Comparison of ENCODE assay signal across 17 cellular contexts in the genomic region with DNA sequence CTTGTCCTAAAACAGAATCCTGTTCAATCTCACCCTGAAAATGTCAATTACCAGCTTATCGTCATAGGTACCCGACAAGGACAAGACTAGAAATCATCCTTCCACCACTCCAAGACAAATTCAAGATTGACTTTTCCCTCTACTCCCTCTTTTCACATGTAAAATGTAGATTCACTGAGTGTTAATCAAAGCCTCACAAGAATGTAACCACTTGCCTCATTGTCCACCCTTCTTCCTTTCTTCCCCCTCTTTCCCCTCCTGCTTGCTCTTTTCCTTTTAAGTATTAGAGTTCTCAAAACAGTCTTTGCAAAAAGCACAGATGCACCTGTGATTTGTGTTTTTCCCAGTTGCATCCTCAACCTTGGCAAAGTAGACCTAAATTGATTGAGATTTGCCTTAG.
DNase-seq lines count a peak whose midpoint lies in the region; ATAC-seq, FAIRE-seq and TF ChIP-seq lines count a peak whose summit lies in the region.
"Had no signal": no experiment of that assay in that cellular context is flagged by ENCODE, and none has a peak within 500 bp of the region (broad histone marks: within the 10 kb centered on the region; RNA-seq: fewer than 3 reads in every experiment).

No MANE protein-coding gene starts in this region.

- no peaks in the 10 kb centered on the region for H3K79me2 ChIP-seq in H1 (ENCODE audit: control insufficient read depth in 1 of 2, insufficient read depth in 2 of 2, low read length in 2 of 2)
- H3K79me2 ChIP-seq in mesendoderm (ENCODE audit: control insufficient read depth, insufficient read depth, low read length) = no peaks in the 10 kb centered on the region

- H2BK120ac ChIP-seq in H1 (replicated peaks; ENCODE audit: low read depth, low read length) (no peak overlapping the region), mesendoderm (ENCODE audit: low read depth, low read length) (no peak overlapping the region)

- no peak for TF ChIP-seq POLR2A in H1 (IDR thresholded peaks at IDR 0.05; ENCODE audit: control extremely low read depth in 1 of 2, low read depth in 2 of 2, low read length in 2 of 2)

- no peaks in the 10 kb centered on the region for H4K20me1 ChIP-seq in H1 (replicated peaks in 1 of 2; ENCODE audit: control insufficient read depth in 1 of 2, insufficient read depth in 2 of 2, low read length in 2 of 2)
- H4K20me1 ChIP-seq: BLaER1 treated with 17β-estradiol and CSF1 and Interleukin-3, amounts not matched to agents 10 nM and 100 nM had no signal

- H3K9ac ChIP-seq in HUES48 (ENCODE audit: low read depth, low read length) (no peak overlapping the region), H1 (replicated peaks in 1 of 4; ENCODE audit: extremely low read depth in 1 of 4, low read depth in 3 of 4, low read length in 3 of 4) (no peak overlapping the region), mesendoderm (ENCODE audit: low read length) (no peak overlapping the region)
- H3K9ac ChIP-seq: BLaER1 treated with 17β-estradiol and CSF1 and Interleukin-3, amounts not matched to agents 10 nM and 100 nM had no signal

- no peaks in the 10 kb centered on the region for H3K9me3 ChIP-seq in HUES48 (ENCODE audit: control insufficient read depth, insufficient read depth, low read length)
- H3K9me3 ChIP-seq in H1 (ENCODE audit: insufficient read depth in 2 of 2, low read depth in 1 of 2, low read length in 1 of 2) = no peaks in the 10 kb centered on the region
- H3K9me3 ChIP-seq in upper lobe of right lung = no peaks in the 10 kb centered on the region
- H3K9me3 ChIP-seq: BLaER1 treated with 17β-estradiol and CSF1 and Interleukin-3, amounts not matched to agents 10 nM and 100 nM; HAP-1 had no signal

- H3K4me2 ChIP-seq in H1 (ENCODE audit: insufficient read depth in 1 of 2, low read depth in 2 of 2, low read length in 2 of 2) (0 out of 4 replicates have a peak overlapping the region, but pooled peaks of 1 of the 2 experiments have one; percentile 3), mesendoderm (ENCODE audit: low read length) (no peak overlapping the region)
- H3K4me2 ChIP-seq: BLaER1 treated with 17β-estradiol and CSF1 and Interleukin-3, amounts not matched to agents 10 nM and 100 nM had no signal

- H2BK12ac ChIP-seq in H1 (ENCODE audit: low read depth, low read length) = 0 out of 2 replicates have a peak overlapping the region, but pooled peaks have one; percentile 23

- no peak for TF ChIP-seq RAD21 in H1 (IDR thresholded peaks at IDR 0.05 in 1 of 2, conservative IDR thresholded peaks at IDR 0.05 in 1 of 2; ENCODE audit: low read depth in 2 of 2, low read length in 2 of 2)

- POLR2A ChIA-PET in H1 (lab: Charles Lee; ENCODE audit: partially characterized antibody) = no interaction called here

- H2AFZ ChIP-seq in H1 (ENCODE audit: low read length) = peak overlapping the region; percentile 35; the same call in 1 of the 2 replicates

- TF ChIP-seq CTCF in H1 (IDR thresholded peaks at IDR 0.05; ENCODE audit: control extremely low read depth in 1 of 3, insufficient read depth in 1 of 3, low read depth in 1 of 3, low read length in 3 of 3) = no peak
- TF ChIP-seq CTCF in upper lobe of right lung (IDR thresholded peaks at IDR 0.05) = no peak

- peaks cover 36% of the 10 kb centered on the region for H3K4me1 ChIP-seq in HUES48 (ENCODE audit: control insufficient read depth, insufficient read depth, low read length)
- peaks cover 0 to 8% (median 1%) of the 10 kb centered on the region in 4 experiments; a peak in 2 of 7 replicates for H3K4me1 ChIP-seq in H1 (replicated peaks in 1 of 4; ENCODE audit: control insufficient read depth in 3 of 4, insufficient read depth in 4 of 4, low read length in 3 of 4)
- peaks cover 2% of the 10 kb centered on the region for H3K4me1 ChIP-seq in mesendoderm (ENCODE audit: control insufficient read depth, low read depth, low read length)
- no peaks in the 10 kb centered on the region for H3K4me1 ChIP-seq in upper lobe of right lung

- no peak for DNase-seq in H1 (ENCODE audit: low read depth in 1 of 2, low spot score in 2 of 2)
- no peak for DNase-seq in mesendoderm
- DNase-seq in anterior cingulate cortex (lab: John Stamatoyannopoulos, UW) = no peak
- no peak for DNase-seq in SKM-1 (lab: John Stamatoyannopoulos, UW; ENCODE audit: unreplicated experiment)
- no peak for DNase-seq in upper lobe of right lung
- DNase-seq: Calu3; CD8-positive, alpha-beta T cell; DMS79 treated with DMSO at 0.1 percent for 48 hours; GF-D8; GOT3; KG1 had no signal

- CTCF ChIA-PET in H1 (lab: Charles Lee; ENCODE audit: partially characterized antibody) = interaction anchor here (1.4 kb wide), 1 partner anchor 132 kb away, joined by 4 read pairs; no protein-coding TSS in a partner anchor

- FAIRE-seq in H1 (lab: Jason Lieb, UNC) = no peak
- FAIRE-seq: GM19239 had no signal

- H4K5ac ChIP-seq in H1 (ENCODE audit: insufficient read length, low read depth, low read length) (no peak overlapping the region), mesendoderm (ENCODE audit: low read length) (no peak overlapping the region)

- no peak overlapping the region for H3K14ac ChIP-seq in H1 (ENCODE audit: insufficient read length)

- peak overlapping the region; percentile 34; the same call in 1 of the 2 replicates for H2BK20ac ChIP-seq in H1 (ENCODE audit: low read length)

- no peak for ATAC-seq in GM21447 (IDR thresholded peaks at IDR 0.05; ENCODE audit: unreplicated experiment)
- no peak for ATAC-seq in upper lobe of right lung
- ATAC-seq: CD8-positive, alpha-beta T cell had no signal

- H3K18ac ChIP-seq in H1 (ENCODE audit: extremely low read depth, low read length) (no peak overlapping the region), mesendoderm (ENCODE audit: low read length) (no peak overlapping the region)

- no peaks in the 10 kb centered on the region for H3K36me3 ChIP-seq in HUES48 (ENCODE audit: control insufficient read depth, insufficient read depth, low read length)
- H3K36me3 ChIP-seq in H1 (ENCODE audit: control insufficient read depth in 2 of 4, insufficient read depth in 4 of 4, low read length in 3 of 4) = no peaks in the 10 kb centered on the region
- H3K36me3 ChIP-seq in mesendoderm (ENCODE audit: control insufficient read depth, insufficient read depth, low read length) = no peaks in the 10 kb centered on the region
- no peaks in the 10 kb centered on the region for H3K36me3 ChIP-seq in upper lobe of right lung
- H3K36me3 ChIP-seq: BLaER1 treated with 17β-estradiol and CSF1 and Interleukin-3, amounts not matched to agents 10 nM and 100 nM; HAP-1 had no signal

- H2BK15ac ChIP-seq in H1 (ENCODE audit: low read length) = no peak overlapping the region
- no peak overlapping the region for H2BK15ac ChIP-seq in mesendoderm (replicated peaks; ENCODE audit: low read depth)

- H3K56ac ChIP-seq in H1 (replicated peaks; ENCODE audit: insufficient read length, low read depth, low read length) (no peak overlapping the region), mesendoderm (ENCODE audit: low read length) (no peak overlapping the region)

- no peaks in the 10 kb centered on the region for H3K27me3 ChIP-seq in HUES48 (ENCODE audit: control insufficient read depth, insufficient read depth, low read length)
- no peaks in the 10 kb centered on the region for H3K27me3 ChIP-seq in H1 (replicated peaks in 1 of 4; ENCODE audit: control insufficient read depth in 3 of 4, extremely low read depth in 1 of 4, insufficient read depth in 3 of 4, low read length in 3 of 4)
- no peaks in the 10 kb centered on the region for H3K27me3 ChIP-seq in mesendoderm (ENCODE audit: insufficient read depth, low read length, poor library complexity)
- H3K27me3 ChIP-seq in upper lobe of right lung = no peaks in the 10 kb centered on the region
- H3K27me3 ChIP-seq: BLaER1 treated with 17β-estradiol and CSF1 and Interleukin-3, amounts not matched to agents 10 nM and 100 nM had no signal

- no peaks in the 10 kb centered on the region; the same call in 1 of the 2 replicates for H3K23me2 ChIP-seq in H1 (ENCODE audit: low read depth, low read length)

- 77% methylated on average over 2 of the region's 2 CpGs; no CpG with 5 or more reads in 1 of the 2 experiments for WGBS in H1 (ENCODE audit: extremely low coverage in 1 of 2, insufficient coverage in 1 of 2, insufficient read length in 1 of 2, insufficient replicate concordance in 2 of 2, low coverage in 1 of 2, low lambda C conversion rate in 2 of 2, missing lambda C conversion rate in 1 of 2), 2 experiments
- no CpG with 5 or more reads among the region's 2 CpGs for WGBS in mesendoderm (ENCODE audit: extremely low coverage, insufficient coverage, low lambda C conversion rate)

- intact Hi-C loops in upper lobe of right lung (cut with DNase I) = no loop called here

- peak overlapping the region; percentile 57; the same call in 1 of the 2 replicates for H2BK5ac ChIP-seq in H1 (ENCODE audit: low read depth, low read length)
- no peak overlapping the region for H2BK5ac ChIP-seq in mesendoderm (ENCODE audit: low read length)

- H3K4me3 ChIP-seq in HUES48 (ENCODE audit: low read depth, low read length) (no peak overlapping the region), H1 (ENCODE audit: extremely low read depth in 1 of 4, insufficient read depth in 2 of 4, low read depth in 3 of 4, low read length in 4 of 4) (no peak overlapping the region), mesendoderm (ENCODE audit: low read length) (no peak overlapping the region), upper lobe of right lung (no peak overlapping the region)
- H3K4me3 ChIP-seq: BLaER1 treated with 17β-estradiol and CSF1 and Interleukin-3, amounts not matched to agents 10 nM and 100 nM; HAP-1 had no signal

- H3K79me1 ChIP-seq in H1 (ENCODE audit: low read depth, low read length) (no peaks in the 10 kb centered on the region), mesendoderm (ENCODE audit: low read length) (no peaks in the 10 kb centered on the region)

- TF ChIP-seq EP300 in H1 (IDR thresholded peaks at IDR 0.05; ENCODE audit: borderline replicate concordance in 1 of 2, low read depth in 2 of 2, low read length in 2 of 2) = no peak

- H4K8ac ChIP-seq in H1 (ENCODE audit: extremely low read depth, insufficient read depth, low read length) = no peak overlapping the region
- no peak overlapping the region for H4K8ac ChIP-seq in mesendoderm (ENCODE audit: low read depth, low read length)

- H3K4ac ChIP-seq in H1 (replicated peaks; ENCODE audit: insufficient read length, low read depth, low read length) (no peak overlapping the region), mesendoderm (ENCODE audit: low read depth, low read length) (no peak overlapping the region)

- H4K91ac ChIP-seq in H1 (replicated peaks; ENCODE audit: insufficient read length, low read length) = no peak overlapping the region

- H3K27ac ChIP-seq in HUES48 (ENCODE audit: low read depth, low read length) (peak overlapping the region; percentile 75), H1 (ENCODE audit: low read depth, low read length) (no peak overlapping the region), mesendoderm (ENCODE audit: low read depth, low read length) (no peak overlapping the region), upper lobe of right lung (no peak overlapping the region)
- H3K27ac ChIP-seq: BLaER1 treated with 17β-estradiol and CSF1 and Interleukin-3, amounts not matched to agents 10 nM and 100 nM; HL-60 had no signal

- H3K23ac ChIP-seq in H1 (ENCODE audit: insufficient read length) (no peak overlapping the region), mesendoderm (ENCODE audit: low read length) (no peak overlapping the region)

- H2AK5ac ChIP-seq in H1 (ENCODE audit: low read depth, low read length) (no peak overlapping the region), mesendoderm (ENCODE audit: low read length) (peak overlapping the region; percentile 30)
